In the genomic region with DNA sequence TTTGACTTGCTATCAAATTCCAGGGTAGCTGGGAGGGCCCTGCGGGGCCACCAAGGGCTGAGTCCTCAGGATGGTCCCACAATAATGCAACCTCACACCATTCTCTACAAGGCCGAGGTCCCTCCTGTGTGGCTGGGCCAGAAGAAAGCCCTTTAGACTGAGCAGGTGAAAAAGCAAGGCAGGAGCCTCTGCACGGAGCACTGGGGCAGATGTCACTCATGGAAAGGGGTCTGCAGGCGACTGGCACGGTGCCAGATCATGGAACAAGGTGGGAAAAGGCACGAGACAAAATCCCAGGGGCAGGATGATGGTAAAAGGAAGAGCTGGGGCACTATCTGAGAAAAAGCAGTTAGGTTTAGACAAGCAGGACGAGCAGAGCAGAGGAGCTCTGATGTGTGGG, we compare ENCODE assay signal across 1 cellular context.
TF ChIP-seq lines count a peak whose summit lies in the region.

No MANE protein-coding gene starts in this region.

TF ChIP-seq in GM12878, 131 proteins besides CTCF, POLR2A, EP300 and RAD21:
- no peak for TF ChIP-seq JUND (IDR thresholded peaks at IDR 0.05; ENCODE audit: low read depth, low read length)
- TF ChIP-seq NFIC (IDR thresholded peaks at IDR 0.05; ENCODE audit: low read depth, low read length) = no peak
- TF ChIP-seq IKZF2 (IDR thresholded peaks at IDR 0.05) = no peak
- TF ChIP-seq, protein P1, sequence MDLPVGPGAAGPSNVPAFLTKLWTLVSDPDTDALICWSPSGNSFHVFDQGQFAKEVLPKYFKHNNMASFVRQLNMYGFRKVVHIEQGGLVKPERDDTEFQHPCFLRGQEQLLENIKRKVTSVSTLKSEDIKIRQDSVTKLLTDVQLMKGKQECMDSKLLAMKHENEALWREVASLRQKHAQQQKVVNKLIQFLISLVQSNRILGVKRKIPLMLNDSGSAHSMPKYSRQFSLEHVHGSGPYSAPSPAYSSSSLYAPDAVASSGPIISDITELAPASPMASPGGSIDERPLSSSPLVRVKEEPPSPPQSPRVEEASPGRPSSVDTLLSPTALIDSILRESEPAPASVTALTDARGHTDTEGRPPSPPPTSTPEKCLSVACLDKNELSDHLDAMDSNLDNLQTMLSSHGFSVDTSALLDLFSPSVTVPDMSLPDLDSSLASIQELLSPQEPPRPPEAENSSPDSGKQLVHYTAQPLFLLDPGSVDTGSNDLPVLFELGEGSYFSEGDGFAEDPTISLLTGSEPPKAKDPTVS (IDR thresholded peaks at IDR 0.05; ENCODE audit: low read depth, low read length) = no peak
- no peak for TF ChIP-seq CHD4 (IDR thresholded peaks at IDR 0.05)
- no peak for TF ChIP-seq MTA2 (IDR thresholded peaks at IDR 0.05; ENCODE audit: low read depth)
- TF ChIP-seq CBFB (IDR thresholded peaks at IDR 0.05; ENCODE audit: low read depth) = no peak
- TF ChIP-seq PAX5 (IDR thresholded peaks at IDR 0.05; ENCODE audit: borderline replicate concordance, low read depth, low read length) = no peak
- TF ChIP-seq STAT1 (conservative IDR thresholded peaks at IDR 0.05) = no peak
- TF ChIP-seq, protein P2, sequence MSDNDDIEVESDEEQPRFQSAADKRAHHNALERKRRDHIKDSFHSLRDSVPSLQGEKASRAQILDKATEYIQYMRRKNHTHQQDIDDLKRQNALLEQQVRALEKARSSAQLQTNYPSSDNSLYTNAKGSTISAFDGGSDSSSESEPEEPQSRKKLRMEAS (IDR thresholded peaks at IDR 0.05; ENCODE audit: low read depth, low read length) = no peak
- TF ChIP-seq IRF4 (IDR thresholded peaks at IDR 0.05; ENCODE audit: low read depth, low read length) = no peak
- no peak for TF ChIP-seq CREM (IDR thresholded peaks at IDR 0.05; ENCODE audit: low read depth)
- TF ChIP-seq, protein P3, sequence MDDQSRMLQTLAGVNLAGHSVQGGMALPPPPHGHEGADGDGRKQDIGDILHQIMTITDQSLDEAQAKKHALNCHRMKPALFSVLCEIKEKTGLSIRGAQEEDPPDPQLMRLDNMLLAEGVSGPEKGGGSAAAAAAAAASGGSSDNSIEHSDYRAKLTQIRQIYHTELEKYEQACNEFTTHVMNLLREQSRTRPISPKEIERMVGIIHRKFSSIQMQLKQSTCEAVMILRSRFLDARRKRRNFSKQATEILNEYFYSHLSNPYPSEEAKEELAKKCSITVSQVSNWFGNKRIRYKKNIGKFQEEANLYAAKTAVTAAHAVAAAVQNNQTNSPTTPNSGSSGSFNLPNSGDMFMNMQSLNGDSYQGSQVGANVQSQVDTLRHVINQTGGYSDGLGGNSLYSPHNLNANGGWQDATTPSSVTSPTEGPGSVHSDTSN (IDR thresholded peaks at IDR 0.05; ENCODE audit: insufficient replicate concordance, low read depth, low read length) = no peak
- TF ChIP-seq IKZF1 (conservative IDR thresholded peaks at IDR 0.05) = no peak
- TF ChIP-seq ZNF207 (IDR thresholded peaks at IDR 0.05; ENCODE audit: borderline replicate concordance) = no peak
- TF ChIP-seq RELA (IDR thresholded peaks at IDR 0.05; ENCODE audit: borderline replicate concordance, partially characterized antibody) = no peak
- no peak for TF ChIP-seq SUZ12 (IDR thresholded peaks at IDR 0.05; ENCODE audit: unreplicated experiment)
